18 cellular contexts compared by ENCODE assay signal in genomic region chr4:183297675-183298074, GRCh38. TPM values are rescaled to one million over a fixed set of nuclear protein-coding genes. Genes with fewer than 3 reads are reported as not detected.
A peak's percentile ranks its signal among the peaks of the same experiment; 100 is the strongest.
DNase-seq lines count a peak whose midpoint lies in the region; ATAC-seq lines count a peak whose summit lies in the region.
"Had no signal": no experiment of that assay in that cellular context is flagged by ENCODE, and none has a peak within 500 bp of the region (broad histone marks: within the 10 kb centered on the region; RNA-seq: fewer than 3 reads in every experiment).

No MANE protein-coding gene starts in this region.

- ATAC-seq in GM19023 (IDR thresholded peaks at IDR 0.05; ENCODE audit: unreplicated experiment) (peak; percentile 67), GM21737 (IDR thresholded peaks at IDR 0.05; ENCODE audit: unreplicated experiment) (peak; percentile 80), HG03097 (IDR thresholded peaks at IDR 0.05; ENCODE audit: low FRiP score, unreplicated experiment) (peak; percentile 72)
- ATAC-seq in activated T-helper 17 cell treated with anti-CD3 and anti-CD28 coated beads, Interleukin-2, amount 50 U/mL, for 72 hours (replicated peaks) = peak; percentile 26
- ATAC-seq: activated CD8-positive, alpha-beta T cell treated with anti-CD3 and anti-CD28 coated beads, Interleukin-2, amount 10 ng/mL, durations not matched to agents 7 days and 5 days had no signal

- no peak for DNase-seq in activated CD4-positive, alpha-beta memory T cell treated with anti-CD3 and anti-CD28 coated beads, Interleukin-2, amount 10 ng/mL, durations not matched to agents 7 days and 5 days
- no peak for DNase-seq in NCI-H1092 (lab: John Stamatoyannopoulos, UW)
- no peak for DNase-seq in T-helper 1 cell
- DNase-seq in OCI-M1 (lab: John Stamatoyannopoulos, UW) = no peak
- DNase-seq: activated CD8-positive, alpha-beta T cell treated with anti-CD3 and anti-CD28 coated beads, Interleukin-2, amount 10 ng/mL, durations not matched to agents 7 days and 5 days; MM.1S; RPMI8226; stimulated activated CD4-positive, alpha-beta T cell treated with anti-CD3 and anti-CD28 coated beads, Interleukin-4, amount 100 ng/mL, for 4 hours; stomach had no signal

- CTCF ChIA-PET in activated CD4-positive, alpha-beta memory T cell treated with anti-CD3 and anti-CD28 coated beads, Interleukin-2, amount 10 ng/mL, durations not matched to agents 7 days and 5 days (lab: Charles Lee) = interaction anchor here (0.6 to 1.2 kb wide), 2 partner anchors 41 to 507 kb away, joined by 3 read pairs; no protein-coding TSS in a partner anchor

- no peak overlapping the region for H3K27ac Mint-ChIP-seq in activated T-helper 17 cell treated with anti-CD3 and anti-CD28 coated beads, Interleukin-2, amount 50 U/mL, for 72 hours
- no peak overlapping the region for H3K27ac Mint-ChIP-seq in activated CD4-positive, alpha-beta memory T cell treated with anti-CD3 and anti-CD28 coated beads, Interleukin-2, amount 10 ng/mL, durations not matched to agents 7 days and 5 days
- H3K27ac Mint-ChIP-seq: activated CD8-positive, alpha-beta T cell treated with anti-CD3 and anti-CD28 coated beads, Interleukin-2, amount 10 ng/mL, durations not matched to agents 7 days and 5 days; activated naive CD8-positive, alpha-beta T cell had no signal

- H3K9me3 Mint-ChIP-seq in activated T-helper 17 cell treated with anti-CD3 and anti-CD28 coated beads, Interleukin-2, amount 50 U/mL, for 72 hours = no peaks in the 10 kb centered on the region
- no peaks in the 10 kb centered on the region for H3K9me3 Mint-ChIP-seq in activated CD4-positive, alpha-beta memory T cell treated with anti-CD3 and anti-CD28 coated beads, Interleukin-2, amount 10 ng/mL, durations not matched to agents 7 days and 5 days

- H3K4me1 Mint-ChIP-seq in activated T-helper 17 cell treated with anti-CD3 and anti-CD28 coated beads, Interleukin-2, amount 50 U/mL, for 72 hours = peaks cover 6% of the 10 kb centered on the region
- peaks cover 9% of the 10 kb centered on the region for H3K4me1 Mint-ChIP-seq in activated CD4-positive, alpha-beta memory T cell treated with anti-CD3 and anti-CD28 coated beads, Interleukin-2, amount 10 ng/mL, durations not matched to agents 7 days and 5 days

- no peak overlapping the region for H3K4me3 Mint-ChIP-seq in activated T-helper 17 cell treated with anti-CD3 and anti-CD28 coated beads, Interleukin-2, amount 50 U/mL, for 72 hours
- no peak overlapping the region for H3K4me3 Mint-ChIP-seq in activated CD4-positive, alpha-beta memory T cell treated with anti-CD3 and anti-CD28 coated beads, Interleukin-2, amount 10 ng/mL, durations not matched to agents 7 days and 5 days
- H3K4me3 Mint-ChIP-seq: activated CD8-positive, alpha-beta T cell treated with anti-CD3 and anti-CD28 coated beads, Interleukin-2, amount 10 ng/mL, durations not matched to agents 7 days and 5 days; activated naive CD8-positive, alpha-beta T cell had no signal

- POLR2A ChIA-PET in activated CD4-positive, alpha-beta memory T cell treated with anti-CD3 and anti-CD28 coated beads, Interleukin-2, amount 10 ng/mL, durations not matched to agents 7 days and 5 days (lab: Charles Lee) = no interaction called here

- no peaks in the 10 kb centered on the region for H3K36me3 Mint-ChIP-seq in activated T-helper 17 cell treated with anti-CD3 and anti-CD28 coated beads, Interleukin-2, amount 50 U/mL, for 72 hours (ENCODE audit: low read depth)
- no peaks in the 10 kb centered on the region for H3K36me3 Mint-ChIP-seq in activated CD4-positive, alpha-beta memory T cell treated with anti-CD3 and anti-CD28 coated beads, Interleukin-2, amount 10 ng/mL, durations not matched to agents 7 days and 5 days (ENCODE audit: low read depth)

- H3K27me3 Mint-ChIP-seq in activated T-helper 17 cell treated with anti-CD3 and anti-CD28 coated beads, Interleukin-2, amount 50 U/mL, for 72 hours = no peaks in the 10 kb centered on the region
- no peaks in the 10 kb centered on the region for H3K27me3 Mint-ChIP-seq in activated CD4-positive, alpha-beta memory T cell treated with anti-CD3 and anti-CD28 coated beads, Interleukin-2, amount 10 ng/mL, durations not matched to agents 7 days and 5 days

RNA-seq across cellular contexts. Expression of gene CLDN22, which starts 22.4 kb away (rescaled TPM):
- not detected for total RNA-seq in activated T-helper 17 cell treated with anti-CD3 and anti-CD28 coated beads, Interleukin-2, amount 50 U/mL, for 72 hours
- total RNA-seq in activated CD4-positive, alpha-beta memory T cell treated with anti-CD3 and anti-CD28 coated beads, Interleukin-2, amount 10 ng/mL, durations not matched to agents 7 days and 5 days = not detected
- total RNA-seq: activated CD8-positive, alpha-beta T cell treated with anti-CD3 and anti-CD28 coated beads, Interleukin-2, amount 10 ng/mL, durations not matched to agents 7 days and 5 days; chondrocyte; Daoy; mucosa of gallbladder; pulmonary artery endothelial cell; stomach had no signal

RNA-seq across cellular contexts. Expression of gene CLDN24, which starts 24.6 kb away (rescaled TPM):
- total RNA-seq in activated T-helper 17 cell treated with anti-CD3 and anti-CD28 coated beads, Interleukin-2, amount 50 U/mL, for 72 hours = not detected
- not detected for total RNA-seq in activated CD4-positive, alpha-beta memory T cell treated with anti-CD3 and anti-CD28 coated beads, Interleukin-2, amount 10 ng/mL, durations not matched to agents 7 days and 5 days
- total RNA-seq: activated CD8-positive, alpha-beta T cell treated with anti-CD3 and anti-CD28 coated beads, Interleukin-2, amount 10 ng/mL, durations not matched to agents 7 days and 5 days; chondrocyte; Daoy; mucosa of gallbladder; pulmonary artery endothelial cell; stomach had no signal

Comparison
In these comparisons a context has a peak if more than half of its experiments do, and no peak if none do; other contexts are left out.
1. ATAC-seq: peak in every context shown above with its lines; median percentile 80 in GM21737; 72 in HG03097; 67 in GM19023; 26 in activated T-helper 17 cell treated with anti-CD3 and anti-CD28 coated beads, Interleukin-2, amount 50 U/mL, for 72 hours.